Comparison of ENCODE assay signal across 1 cellular context in the genomic region with DNA sequence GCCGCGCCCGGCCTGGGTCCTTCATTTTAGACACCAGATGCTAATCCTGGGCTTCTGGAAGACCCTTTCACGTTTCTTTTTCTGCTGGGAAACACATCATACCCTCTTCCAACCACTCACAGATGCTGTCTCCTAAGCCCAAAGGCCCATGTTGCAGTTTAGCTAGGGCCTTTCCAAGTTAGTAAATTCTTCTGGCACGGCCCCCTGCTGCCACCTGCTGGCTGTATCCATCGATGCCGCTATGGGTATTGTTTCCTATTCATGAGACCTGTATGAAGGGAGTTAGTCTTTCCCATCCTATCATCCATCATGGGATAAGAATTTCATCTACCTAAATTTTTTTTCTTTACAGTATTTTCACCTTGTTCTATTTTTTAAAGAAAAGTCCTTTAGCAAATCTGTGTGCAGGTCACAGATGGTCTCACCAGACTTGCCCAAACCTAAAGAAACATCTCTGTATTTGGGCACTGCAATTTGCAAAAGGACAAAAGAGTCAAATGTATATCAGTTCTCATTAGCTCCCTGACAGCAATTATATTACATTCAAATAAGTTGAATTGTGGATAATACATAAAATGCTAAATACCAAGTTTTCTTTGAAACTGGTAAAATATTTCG.
TF ChIP-seq lines count a peak whose summit lies in the region.

No MANE protein-coding gene starts in this region.

TF ChIP-seq in endothelial cell of umbilical vein, 7 proteins besides CTCF, POLR2A, EP300 and RAD21:
- TF ChIP-seq POLR2AphosphoS5 (IDR thresholded peaks at IDR 0.05; ENCODE audit: insufficient read depth, low read depth, low read length) (no peak), MYC (IDR thresholded peaks at IDR 0.05; ENCODE audit: low read depth, low read length) (no peak), EZH2 (IDR thresholded peaks at IDR 0.05; ENCODE audit: borderline replicate concordance, low read depth, low read length, severe bottlenecking) (no peak), FOS (IDR thresholded peaks at IDR 0.05; ENCODE audit: borderline replicate concordance, insufficient read depth, low read length) (no peak), JUN (IDR thresholded peaks at IDR 0.05; ENCODE audit: borderline replicate concordance, insufficient read depth, insufficient read length, low read depth) (no peak), GATA2 (IDR thresholded peaks at IDR 0.05; ENCODE audit: insufficient read depth, insufficient read length, low read depth, low read length) (no peak)
- TF ChIP-seq, protein P1, sequence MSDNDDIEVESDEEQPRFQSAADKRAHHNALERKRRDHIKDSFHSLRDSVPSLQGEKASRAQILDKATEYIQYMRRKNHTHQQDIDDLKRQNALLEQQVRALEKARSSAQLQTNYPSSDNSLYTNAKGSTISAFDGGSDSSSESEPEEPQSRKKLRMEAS (IDR thresholded peaks at IDR 0.05; ENCODE audit: insufficient read depth, insufficient read length), result no peak
